ENCODE assay signal across 2 cellular contexts in the genomic region with DNA sequence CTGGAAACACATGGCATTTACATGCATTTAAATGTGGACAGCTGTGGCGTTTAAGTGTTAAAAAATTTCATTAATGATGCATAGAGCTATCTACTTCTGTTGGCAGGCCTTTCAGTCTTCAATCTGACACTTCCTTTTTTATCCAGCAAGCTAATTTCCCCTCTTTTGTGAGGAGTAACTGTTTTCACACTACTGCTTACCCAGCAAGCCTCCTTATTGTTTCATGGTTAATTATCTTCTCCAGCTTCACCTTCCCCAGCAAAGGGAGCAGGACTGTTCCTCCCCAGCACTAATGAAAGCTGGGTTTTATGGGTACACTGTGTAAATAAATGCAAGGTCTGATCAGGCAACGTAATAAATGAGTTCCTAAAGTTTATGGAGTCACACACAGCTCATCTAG.
TF ChIP-seq lines count a peak whose summit lies in the region.

No MANE protein-coding gene starts in this region.

TF ChIP-seq in H1, 55 proteins besides CTCF, POLR2A, EP300 and RAD21 (continued from another document):
- TF ChIP-seq KDM4A (IDR thresholded peaks at IDR 0.05; ENCODE audit: low read depth, low read length, severe bottlenecking), result no peak
- TF ChIP-seq CHD1 (IDR thresholded peaks at IDR 0.05; ENCODE audit: low read depth, low read length), result no peak
- no peak for TF ChIP-seq TAF1 (IDR thresholded peaks at IDR 0.05; ENCODE audit: low read depth, low read length)
- no peak for TF ChIP-seq POLR2AphosphoS5 (IDR thresholded peaks at IDR 0.05; ENCODE audit: low read depth, low read length)
- no peak for TF ChIP-seq CTBP2 (IDR thresholded peaks at IDR 0.05; ENCODE audit: borderline replicate concordance, insufficient read depth, insufficient read length, low read length)
- no peak for TF ChIP-seq PHF8 (conservative IDR thresholded peaks at IDR 0.05; ENCODE audit: low read depth, low read length)
- TF ChIP-seq NRF1 (IDR thresholded peaks at IDR 0.05; ENCODE audit: low read depth, low read length), result no peak
- no peak for TF ChIP-seq SAP30 (IDR thresholded peaks at IDR 0.05; ENCODE audit: insufficient read depth, insufficient replicate concordance, low read length)
- TF ChIP-seq TBP (IDR thresholded peaks at IDR 0.05; ENCODE audit: low read depth, low read length), result no peak
- no peak for TF ChIP-seq HDAC6 (IDR thresholded peaks at IDR 0.05; ENCODE audit: low read depth, low read length)
TF ChIP-seq in H1: peak in this region for 0.

TF ChIP-seq in SK-N-SH treated with all-trans-retinoic acid at 6 μM for 48 hours, 23 proteins besides CTCF, POLR2A, EP300 and RAD21:
- TF ChIP-seq, protein P1, sequence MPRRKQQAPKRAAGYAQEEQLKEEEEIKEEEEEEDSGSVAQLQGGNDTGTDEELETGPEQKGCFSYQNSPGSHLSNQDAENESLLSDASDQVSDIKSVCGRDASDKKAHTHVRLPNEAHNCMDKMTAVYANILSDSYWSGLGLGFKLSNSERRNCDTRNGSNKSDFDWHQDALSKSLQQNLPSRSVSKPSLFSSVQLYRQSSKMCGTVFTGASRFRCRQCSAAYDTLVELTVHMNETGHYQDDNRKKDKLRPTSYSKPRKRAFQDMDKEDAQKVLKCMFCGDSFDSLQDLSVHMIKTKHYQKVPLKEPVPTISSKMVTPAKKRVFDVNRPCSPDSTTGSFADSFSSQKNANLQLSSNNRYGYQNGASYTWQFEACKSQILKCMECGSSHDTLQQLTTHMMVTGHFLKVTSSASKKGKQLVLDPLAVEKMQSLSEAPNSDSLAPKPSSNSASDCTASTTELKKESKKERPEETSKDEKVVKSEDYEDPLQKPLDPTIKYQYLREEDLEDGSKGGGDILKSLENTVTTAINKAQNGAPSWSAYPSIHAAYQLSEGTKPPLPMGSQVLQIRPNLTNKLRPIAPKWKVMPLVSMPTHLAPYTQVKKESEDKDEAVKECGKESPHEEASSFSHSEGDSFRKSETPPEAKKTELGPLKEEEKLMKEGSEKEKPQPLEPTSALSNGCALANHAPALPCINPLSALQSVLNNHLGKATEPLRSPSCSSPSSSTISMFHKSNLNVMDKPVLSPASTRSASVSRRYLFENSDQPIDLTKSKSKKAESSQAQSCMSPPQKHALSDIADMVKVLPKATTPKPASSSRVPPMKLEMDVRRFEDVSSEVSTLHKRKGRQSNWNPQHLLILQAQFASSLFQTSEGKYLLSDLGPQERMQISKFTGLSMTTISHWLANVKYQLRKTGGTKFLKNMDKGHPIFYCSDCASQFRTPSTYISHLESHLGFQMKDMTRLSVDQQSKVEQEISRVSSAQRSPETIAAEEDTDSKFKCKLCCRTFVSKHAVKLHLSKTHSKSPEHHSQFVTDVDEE (CRISPR knock-in tag; IDR thresholded peaks at IDR 0.05), result no peak
- no peak for TF ChIP-seq SNAI2 (CRISPR knock-in tag; IDR thresholded peaks at IDR 0.05)
- TF ChIP-seq ARNTL (CRISPR knock-in tag; IDR thresholded peaks at IDR 0.05; ENCODE audit: borderline replicate concordance, low read depth), result no peak
- TF ChIP-seq ZNF565 (CRISPR knock-in tag; conservative IDR thresholded peaks at IDR 0.05; ENCODE audit: low read depth), result no peak
- TF ChIP-seq ZNF8 (CRISPR knock-in tag; IDR thresholded peaks at IDR 0.05), result no peak
- TF ChIP-seq ESRRG (CRISPR knock-in tag; IDR thresholded peaks at IDR 0.05), result no peak
- TF ChIP-seq, protein P2, sequence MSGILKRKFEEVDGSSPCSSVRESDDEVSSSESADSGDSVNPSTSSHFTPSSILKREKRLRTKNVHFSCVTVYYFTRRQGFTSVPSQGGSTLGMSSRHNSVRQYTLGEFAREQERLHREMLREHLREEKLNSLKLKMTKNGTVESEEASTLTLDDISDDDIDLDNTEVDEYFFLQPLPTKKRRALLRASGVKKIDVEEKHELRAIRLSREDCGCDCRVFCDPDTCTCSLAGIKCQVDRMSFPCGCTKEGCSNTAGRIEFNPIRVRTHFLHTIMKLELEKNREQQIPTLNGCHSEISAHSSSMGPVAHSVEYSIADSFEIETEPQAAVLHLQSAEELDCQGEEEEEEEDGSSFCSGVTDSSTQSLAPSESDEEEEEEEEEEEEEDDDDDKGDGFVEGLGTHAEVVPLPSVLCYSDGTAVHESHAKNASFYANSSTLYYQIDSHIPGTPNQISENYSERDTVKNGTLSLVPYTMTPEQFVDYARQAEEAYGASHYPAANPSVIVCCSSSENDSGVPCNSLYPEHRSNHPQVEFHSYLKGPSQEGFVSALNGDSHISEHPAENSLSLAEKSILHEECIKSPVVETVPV (CRISPR knock-in tag; IDR thresholded peaks at IDR 0.05), result no peak
- no peak for TF ChIP-seq RARB (CRISPR knock-in tag; IDR thresholded peaks at IDR 0.05)
